11 cellular contexts compared by ENCODE assay signal in genomic region chr9:110287289-110287680, GRCh38. TPM values are rescaled to one million over a fixed set of nuclear protein-coding genes. Genes with fewer than 3 reads are reported as not detected.
"Had no signal": no experiment of that assay in that cellular context is flagged by ENCODE, and none has a peak within 500 bp of the region (broad histone marks: within the 10 kb centered on the region; RNA-seq: fewer than 3 reads in every experiment).

No MANE protein-coding gene starts in this region.

- H3K4me3 ChIP-seq: GM23248, HAP-1 had no signal

- H3K36me3 ChIP-seq: HAP-1 had no signal

- H2AFZ ChIP-seq: GM23248 had no signal

- DNase-seq: GM23248, GOT3, H7, HFFc6 had no signal

- H3K4me3 Mint-ChIP-seq: HFFc6, IgD-negative memory B cell had no signal

- H3K9me3 Mint-ChIP-seq: HFFc6, IgD-negative memory B cell had no signal

- H3K9me3 ChIP-seq: HAP-1 had no signal

- H3K9ac ChIP-seq: GM23248 had no signal

- H3K36me3 Mint-ChIP-seq: IgD-negative memory B cell had no signal

- H3K4me1 ChIP-seq: HAP-1 had no signal

- H3K27ac Mint-ChIP-seq: HFFc6 had no signal

- H3K27ac ChIP-seq: GM23248, HL-60 had no signal

- ATAC-seq: HCT116, HepG2 had no signal

RNA-seq across cellular contexts. Expression of gene TXNDC8, which starts 50.4 kb away (rescaled TPM):
- total RNA-seq: GM23248, H4, H7, HepG2, HFFc6, HT1080 had no signal
- polyA plus RNA-seq: GM23248, HepG2, IgD-negative memory B cell had no signal
